Comparison of ENCODE assay signal across 10 cellular contexts in genomic region chr16:50121721-50122445, GRCh38. TPM values are rescaled to one million over a fixed set of nuclear protein-coding genes. Genes with fewer than 3 reads are reported as not detected.
DNase-seq lines count a peak whose midpoint lies in the region; ATAC-seq, FAIRE-seq and TF ChIP-seq lines count a peak whose summit lies in the region.
"Had no signal": no experiment of that assay in that cellular context is flagged by ENCODE, and none has a peak within 500 bp of the region (broad histone marks: within the 10 kb centered on the region; RNA-seq: fewer than 3 reads in every experiment).

No MANE protein-coding gene starts in this region.

- BruUV-seq in GM12878 (replicated peaks; lab: Mats Ljungman, UMichigan), result no TSS peak

- no peaks in the 10 kb centered on the region for H3K79me2 ChIP-seq in GM12878 (ENCODE audit: control insufficient read depth, insufficient read depth, low read length)

- no peaks in the 10 kb centered on the region for H4K20me1 ChIP-seq in GM12878 (ENCODE audit: control insufficient read depth, insufficient read depth)

- H3K36me3 ChIP-seq in KOPT-K1 (ENCODE audit: insufficient read depth, low read length) (no peaks in the 10 kb centered on the region), GM12878 (ENCODE audit: control insufficient read depth in 2 of 2, insufficient read depth in 2 of 2, low read length in 1 of 2) (no peaks in the 10 kb centered on the region), right lobe of liver (no peaks in the 10 kb centered on the region)

- RAD21 ChIA-PET in GM12878 (lab: Charles Lee; ENCODE audit: unreplicated experiment), result interaction anchor here (0.7 to 2.9 kb wide), 16 partner anchors 8 to 685 kb away, joined by 3 to 25 read pairs (median 3); partner anchors contain the start of genes CNEP1R1 and HEATR3

- ATAC-seq in GM21390 (IDR thresholded peaks at IDR 0.05; ENCODE audit: unreplicated experiment) (peak; percentile 54), GM12878 (peak; percentile 82), right lobe of liver (no peak)
- ATAC-seq: right cardiac atrium had no signal

- no peak for TF ChIP-seq RAD21 in GM12878 (IDR thresholded peaks at IDR 0.05; ENCODE audit: insufficient read depth, low read depth, low read length)

- no peaks in the 10 kb centered on the region for H3K9me3 ChIP-seq in KOPT-K1 (ENCODE audit: insufficient read depth, low read length, poor library complexity, severe bottlenecking)
- H3K9me3 ChIP-seq in GM12878 (replicated peaks; ENCODE audit: control insufficient read depth, insufficient read depth, low read length), result peaks cover 1% of the 10 kb centered on the region; the same call in 1 of the 3 replicates
- no peaks in the 10 kb centered on the region for H3K9me3 ChIP-seq in right lobe of liver

- in situ Hi-C loops in GM13976 (cut with MboI; ENCODE audit: low sequenced_read_pairs, unreplicated experiment) (loop anchor here (10.0 kb wide), 1 partner anchor 83 kb away; no protein-coding TSS in a partner anchor), GM12878 (cut with MboI) (no loop called here)

- DNase-seq in GM13976 (ENCODE audit: low spot score) (peak; percentile 47), GM12878 (ENCODE audit: low read depth, low spot score) (peak; percentile 72), NCI-H2227 (lab: John Stamatoyannopoulos, UW; ENCODE audit: unreplicated experiment) (no peak), HCEC 1CT (no peak), right lobe of liver (no peak), hypothalamus (lab: John Stamatoyannopoulos, UW) (no peak)
- DNase-seq: NCI-H226, right cardiac atrium had no signal

- H3K4me3 ChIP-seq in GM12878 (peak overlapping the region; percentile 16; the same call in 1 of the 2 replicates), right lobe of liver (no peak overlapping the region)

- no peak for TF ChIP-seq POLR2A in GM12878 (IDR thresholded peaks at IDR 0.05; ENCODE audit: low read depth, low read length)
- TF ChIP-seq POLR2A in right lobe of liver (IDR thresholded peaks at IDR 0.05), result no peak

- H3K4me1 ChIP-seq in GM12878 (ENCODE audit: control insufficient read depth, insufficient read depth, low read length), result peaks cover 32% of the 10 kb centered on the region
- no peaks in the 10 kb centered on the region for H3K4me1 ChIP-seq in right lobe of liver

- CTCF ChIA-PET in GM12878 (lab: Yijun Ruan, JAX), result interaction anchor here (0.6 to 3.7 kb wide), 13 partner anchors 11 to 558 kb away, joined by 3 to 25 read pairs (median 4); partner anchors contain the start of genes CNEP1R1 and HEATR3

- TF ChIP-seq EP300 in GM12878 (IDR thresholded peaks at IDR 0.05; ENCODE audit: borderline replicate concordance in 1 of 2, control insufficient read depth in 1 of 2, low read depth in 2 of 2, low read length in 2 of 2), result peak; percentile 56 to 85; a peak in 3 of 4 replicates

- POLR2A ChIA-PET in GM12878 (lab: Charles Lee), result interaction anchor here (0.6 to 3.4 kb wide), 6 partner anchors 29 to 151 kb away, joined by 3 to 18 read pairs (median 6); partner anchors contain the start of gene HEATR3

- peak overlapping the region; percentile 10; the same call in 1 of the 2 replicates for H3K9ac ChIP-seq in GM12878 (ENCODE audit: control insufficient read depth, insufficient read depth, low read length)

- peak overlapping the region; percentile 74 for H3K4me2 ChIP-seq in GM12878 (ENCODE audit: control insufficient read depth, insufficient read depth)

- TF ChIP-seq CTCF in GM13976 (IDR thresholded peaks at IDR 0.05; ENCODE audit: borderline replicate concordance, control extremely low read depth, extremely low read depth, insufficient read depth, missing control alignments) (no peak), GM12878 (IDR thresholded peaks at IDR 0.05 in 2 of 3, conservative IDR thresholded peaks at IDR 0.05 in 1 of 3; ENCODE audit: control insufficient read depth in 2 of 3, extremely low read depth in 1 of 3, insufficient read depth in 1 of 3, low read depth in 3 of 3, low read length in 3 of 3) (no peak), right lobe of liver (IDR thresholded peaks at IDR 0.05) (no peak)

- intact Hi-C loops in GM12878 (cut with micrococcal nuclease; ENCODE audit: unreplicated experiment) (loop anchor here (2.0 kb wide), 2 partner anchors 31 to 55 kb away; partner anchors contain the start of gene TENT4B), right lobe of liver (cut with DNase I) (no loop called here)

- FAIRE-seq in GM12878 (lab: Jason Lieb, UNC), result peak; percentile 7

- SMC1A ChIA-PET in GM12878 (lab: Charles Lee; ENCODE audit: uncharacterized antibody, unreplicated experiment), result interaction anchor here (0.7 to 4.6 kb wide), 21 partner anchors 14 to 684 kb away, joined by 3 to 29 read pairs (median 6); partner anchors contain the start of genes CNEP1R1, HEATR3 and TENT4B

- H3K27ac ChIP-seq in KOPT-K1 (ENCODE audit: low read depth, low read length, poor library complexity, severe bottlenecking), result peak overlapping the region; percentile 30
- H3K27ac ChIP-seq in GM12878 (ENCODE audit: control insufficient read depth, insufficient read depth), result peak overlapping the region; percentile 75
- no peak overlapping the region for H3K27ac ChIP-seq in right lobe of liver

- H3K27me3 ChIP-seq in GM12878 (replicated peaks in 1 of 2; ENCODE audit: control insufficient read depth in 2 of 2, insufficient read depth in 2 of 2, low read length in 1 of 2), result no peaks in the 10 kb centered on the region
- no peaks in the 10 kb centered on the region for H3K27me3 ChIP-seq in right lobe of liver

- WGBS in GM12878 (ENCODE audit: insufficient coverage, insufficient replicate concordance, low lambda C conversion rate, missing lambda C conversion rate), result 12% methylated on average over 14 of the region's 14 CpGs
- WGBS in right lobe of liver (ENCODE audit: insufficient coverage, low coverage, low lambda C conversion rate, missing lambda C conversion rate), result 67% methylated on average over 11 of the region's 14 CpGs

- peak overlapping the region; percentile 37 for H2AFZ ChIP-seq in GM12878 (ENCODE audit: control insufficient read depth, low read depth, low read length)

TF ChIP-seq in GM12878, 131 proteins besides CTCF, POLR2A, EP300 and RAD21 (continues in another document):
- no peak for TF ChIP-seq HCFC1 (IDR thresholded peaks at IDR 0.05; ENCODE audit: low read length)
- TF ChIP-seq NBN (IDR thresholded peaks at IDR 0.05), result peak; percentile 21; the same call in 1 of the 2 replicates
- no peak for TF ChIP-seq RFX5 (IDR thresholded peaks at IDR 0.05; ENCODE audit: low read depth, low read length)

RNA-seq across cellular contexts. Expression of gene TENT4B, which starts 31.2 kb away (rescaled TPM):
- 17.1 and 18.2 TPM in 2 replicates for total RNA-seq in GM12878 (2013; cell fraction: nucleolus; rRNA removed)
- total RNA-seq in GM12878 (2014; rRNA removed) (10.0 and 10.8 TPM in 2 replicates), GM12878 (2014; rRNA removed; fragmentation: Illumina TruSeq; extraction: Trizol) (9.8 and 10.7 TPM in 2 replicates), GM12878 (2021) (13.0 and 15.4 TPM in 2 replicates), right lobe of liver (10 to 100 TPM in 1 of 6 experiments, 1 to 10 TPM in 5; 7.2 to 13.2 (median 9.3) TPM)
- 4.1 TPM for polyA plus RNA-seq in GM12878 (2011; ENCODE audit: low read depth)
- polyA plus RNA-seq in GM12878 (2011; rRNA removed) (12.5 and 18.5 TPM in 2 replicates), GM12878 (2014; fragmentation: Illumina TruSeq; extraction: Trizol) (13.4 and 17.0 TPM in 2 replicates), GM12878 (2014; fragmentation: Nextera tagmentation; extraction: Ambion mirVana) (10 to 100 TPM; 11.7 to 16.7 TPM), GM12878 (2014; rRNA removed) (7.3 and 9.0 TPM in 2 replicates), GM12878 (2016; fragmentation: Nextera tagmentation; extraction: Ambion mirVana) (1 to 10 TPM; 4.4 to 8.4 TPM)
- polyA plus RNA-seq in GM12878 (2011; cell fraction: cytosol; rRNA removed), result 5.7 and 6.2 TPM in 2 replicates
- 4.8 TPM in 2 replicates for polyA plus RNA-seq in GM12878 (2011; cell fraction: nucleus; rRNA removed)
- polyA plus RNA-seq in GM12878 (2012), result 6.2 and 8.1 TPM in 2 replicates
- 13.0 and 20.9 TPM in 2 replicates for polyA minus RNA-seq in GM12878 (2011; rRNA and poly(A)+ RNA removed)
- polyA minus RNA-seq in GM12878 (2011; cell fraction: cytosol; rRNA and poly(A)+ RNA removed), result 8.7 and 8.8 TPM in 2 replicates
- polyA minus RNA-seq in GM12878 (2011; cell fraction: nucleus; rRNA and poly(A)+ RNA removed), result 3.3 and 6.9 TPM in 2 replicates

RNA-seq across cellular contexts. Expression of gene HEATR3, which starts 56.1 kb away (rescaled TPM):
- total RNA-seq in GM12878 (2013; cell fraction: nucleolus; rRNA removed), result 19.6 and 23.1 TPM in 2 replicates
- total RNA-seq in GM12878 (2014; rRNA removed), result 21.9 and 23.4 TPM in 2 replicates
- 16.0 and 19.2 TPM in 2 replicates for total RNA-seq in GM12878 (2014; rRNA removed; fragmentation: Illumina TruSeq; extraction: Trizol)
- total RNA-seq in GM12878 (2021), result 20.4 and 21.6 TPM in 2 replicates
- polyA plus RNA-seq in GM12878 (2011; ENCODE audit: low read depth), result 12.0 TPM
- polyA plus RNA-seq in GM12878 (2011; rRNA removed), result 19.6 and 27.8 TPM in 2 replicates
- 15.1 and 17.3 TPM in 2 replicates for polyA plus RNA-seq in GM12878 (2011; cell fraction: cytosol; rRNA removed)
- polyA plus RNA-seq in GM12878 (2011; cell fraction: nucleus; rRNA removed), result 30.1 and 30.5 TPM in 2 replicates
- 5.9 and 8.1 TPM in 2 replicates for polyA plus RNA-seq in GM12878 (2012)
- 16.6 and 30.0 TPM in 2 replicates for polyA plus RNA-seq in GM12878 (2014; fragmentation: Illumina TruSeq; extraction: Trizol)
- polyA plus RNA-seq in GM12878 (2014; fragmentation: Nextera tagmentation; extraction: Ambion mirVana), result 1 to 10 TPM; 1.5 to 5.0 TPM
- polyA plus RNA-seq in GM12878 (2014; rRNA removed), result 12.2 and 16.2 TPM in 2 replicates
- polyA plus RNA-seq in GM12878 (2016; fragmentation: Nextera tagmentation; extraction: Ambion mirVana), result 10 to 100 TPM; 12.5 to 12.8 TPM
- polyA minus RNA-seq in GM12878 (2011; rRNA and poly(A)+ RNA removed), result 16.6 and 21.1 TPM in 2 replicates
- polyA minus RNA-seq in GM12878 (2011; cell fraction: cytosol; rRNA and poly(A)+ RNA removed), result 6.9 and 13.8 TPM in 2 replicates
- polyA minus RNA-seq in GM12878 (2011; cell fraction: nucleus; rRNA and poly(A)+ RNA removed), result 10.5 and 20.1 TPM in 2 replicates
- total RNA-seq in right lobe of liver, result 10 to 100 TPM in 5 of 6 experiments, 1 to 10 TPM in 1; 8.7 to 21.1 (median 12.2) TPM

Comparison
In these comparisons a context has a peak if more than half of its experiments do, and no peak if none do; other contexts are left out.
1. DNase-seq: peak in GM13976 (single experiment) and GM12878 (single experiment); none in NCI-H2227 (single experiment), HCEC 1CT (single experiment), right lobe of liver (0 of 3) and hypothalamus (0 of 51).
2. ATAC-seq: peak in GM21390 (single experiment) and GM12878 (single experiment); none in right lobe of liver (0 of 4).
3. H3K27ac ChIP-seq: peak in KOPT-K1 (single experiment) and GM12878 (single experiment); none in right lobe of liver (0 of 3).